Comparison of ENCODE assay signal across 15 cellular contexts in the genomic region with DNA sequence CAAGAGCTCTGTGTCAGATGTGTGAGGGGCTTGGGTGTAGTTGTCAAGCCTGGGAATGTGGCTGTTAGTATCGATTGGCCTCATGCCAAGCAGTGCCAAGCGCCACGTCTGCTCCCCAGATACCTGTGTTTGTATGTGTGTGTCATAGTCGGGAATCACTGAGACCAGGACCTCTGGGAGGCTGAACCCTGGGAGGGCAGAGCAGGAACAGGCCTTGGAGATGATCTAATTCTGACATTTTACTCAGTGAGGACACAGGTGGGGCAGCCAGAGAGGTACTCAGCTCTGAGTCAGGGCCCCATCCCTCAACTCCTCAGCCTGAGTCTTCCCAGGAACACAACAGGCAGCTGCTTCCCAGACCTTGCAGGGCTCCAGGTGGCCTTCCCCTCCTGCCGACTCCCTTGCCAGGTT. TPM values are rescaled to one million over a fixed set of nuclear protein-coding genes. Genes with fewer than 3 reads are reported as not detected.
DNase-seq lines count a peak whose midpoint lies in the region; ATAC-seq, FAIRE-seq and TF ChIP-seq lines count a peak whose summit lies in the region.
"Had no signal": no experiment of that assay in that cellular context is flagged by ENCODE, and none has a peak within 500 bp of the region (broad histone marks: within the 10 kb centered on the region; RNA-seq: fewer than 3 reads in every experiment).

No MANE protein-coding gene starts in this region.

- H3K4me3 ChIP-seq in astrocyte (ENCODE audit: insufficient read depth, low read depth, low read length) (no peak overlapping the region), mucosa of descending colon (no peak overlapping the region), gastrocnemius medialis (no peak overlapping the region)
- H3K4me3 ChIP-seq: suprapubic skin had no signal

- no peaks in the 10 kb centered on the region for H3K9me3 ChIP-seq in CD4-positive, alpha-beta T cell (ENCODE audit: control insufficient read depth, low read length)
- no peaks in the 10 kb centered on the region for H3K9me3 ChIP-seq in astrocyte (ENCODE audit: insufficient read depth, low read depth, low read length)
- H3K9me3 ChIP-seq in mucosa of descending colon, result no peaks in the 10 kb centered on the region
- no peaks in the 10 kb centered on the region for H3K9me3 ChIP-seq in gastrocnemius medialis
- H3K9me3 ChIP-seq: suprapubic skin had no signal

- in situ Hi-C loops in gastrocnemius medialis (cut with MboI; ENCODE audit: low sequenced_read_pairs in 4 of 4), result no loop called here

- peaks cover 19% of the 10 kb centered on the region for H3K36me3 Mint-ChIP-seq in CD4-positive, alpha-beta T cell (ENCODE audit: low read depth)
- H3K36me3 Mint-ChIP-seq in astrocyte (ENCODE audit: low read depth, unreplicated experiment), result peaks cover 10% of the 10 kb centered on the region

- TF ChIP-seq CTCF in CD4-positive, alpha-beta T cell (IDR thresholded peaks at IDR 0.05), result no peak
- TF ChIP-seq CTCF in astrocyte (IDR thresholded peaks at IDR 0.05; ENCODE audit: insufficient read depth, low read depth, low read length), result no peak
- TF ChIP-seq CTCF in mucosa of descending colon (IDR thresholded peaks at IDR 0.05), result no peak
- no peak for TF ChIP-seq CTCF in gastrocnemius medialis (IDR thresholded peaks at IDR 0.05 in 4 of 5, conservative IDR thresholded peaks at IDR 0.05 in 1 of 5)

- no peaks in the 10 kb centered on the region for H3K27me3 ChIP-seq in CD4-positive, alpha-beta T cell (ENCODE audit: control insufficient read depth, insufficient read depth, low read length)
- H3K27me3 ChIP-seq in astrocyte (ENCODE audit: insufficient read depth, low read length) (no peaks in the 10 kb centered on the region), gastrocnemius medialis (no peaks in the 10 kb centered on the region)
- H3K27me3 ChIP-seq: suprapubic skin had no signal

- peaks cover 44% of the 10 kb centered on the region for H4K20me1 ChIP-seq in astrocyte (ENCODE audit: insufficient read depth, low read length)

- no peak for TF ChIP-seq POLR2A in gastrocnemius medialis (IDR thresholded peaks at IDR 0.05)

- H3K36me3 ChIP-seq in astrocyte (ENCODE audit: insufficient read depth, low read length) (peaks cover 2% of the 10 kb centered on the region), mucosa of descending colon (ENCODE audit: low read depth) (no peaks in the 10 kb centered on the region), gastrocnemius medialis (no peaks in the 10 kb centered on the region)

- POLR2A ChIA-PET in CD4-positive, alpha-beta T cell (lab: Charles Lee), result no interaction called here

- H3K4me3 Mint-ChIP-seq in CD4-positive, alpha-beta T cell, result no peak overlapping the region
- no peak overlapping the region for H3K4me3 Mint-ChIP-seq in astrocyte (ENCODE audit: unreplicated experiment)

- H3K27ac Mint-ChIP-seq in CD4-positive, alpha-beta T cell, result peak overlapping the region; percentile 69
- no peak overlapping the region for H3K27ac Mint-ChIP-seq in astrocyte (ENCODE audit: unreplicated experiment)
- H3K27ac Mint-ChIP-seq: progenitor cell of endocrine pancreas had no signal

- H3K27me3 Mint-ChIP-seq in CD4-positive, alpha-beta T cell, result no peaks in the 10 kb centered on the region
- peaks cover 6% of the 10 kb centered on the region for H3K27me3 Mint-ChIP-seq in astrocyte (ENCODE audit: low read depth, unreplicated experiment)
- H3K27me3 Mint-ChIP-seq: progenitor cell of endocrine pancreas had no signal

- no peak for DNase-seq in CD4-positive, alpha-beta T cell
- peak; percentile 89 for DNase-seq in HPDE6-E6E7 (ENCODE audit: extremely low spot score)
- peak; percentile 29 for DNase-seq in astrocyte (ENCODE audit: low read depth)
- DNase-seq in mucosa of descending colon, result peak in 2 of 3 donors; percentile 38 to 57
- DNase-seq in gastrocnemius medialis, result no peak
- no peak for DNase-seq in NOMO-1 treated with DMSO at 0.1 percent for 48 hours (lab: John Stamatoyannopoulos, UW; ENCODE audit: unreplicated experiment)
- no peak for DNase-seq in hippocampal formation (lab: John Stamatoyannopoulos, UW)
- DNase-seq: C1 segment of cervical spinal cord, NCI-H1436 treated with DMSO at 0.1 percent for 48 hours, SHP77 treated with DMSO at 0.1 percent for 48 hours had no signal

- ATAC-seq in CD4-positive, alpha-beta T cell (ENCODE audit: poor library complexity), result no peak
- peak; percentile 80 for ATAC-seq in mucosa of descending colon
- no peak for ATAC-seq in gastrocnemius medialis
- no peak for ATAC-seq in GM21381 (IDR thresholded peaks at IDR 0.05; ENCODE audit: unreplicated experiment)

- peaks cover 14% of the 10 kb centered on the region for H3K4me1 ChIP-seq in astrocyte (ENCODE audit: insufficient read depth, low read length)
- H3K4me1 ChIP-seq in mucosa of descending colon (ENCODE audit: low read depth), result no peaks in the 10 kb centered on the region
- H3K4me1 ChIP-seq in gastrocnemius medialis, result peaks cover 6 to 16% of the 10 kb centered on the region in 2 donors
- H3K4me1 ChIP-seq: suprapubic skin had no signal

- no peak overlapping the region for H3K4me2 ChIP-seq in astrocyte (ENCODE audit: low read length)

- FAIRE-seq in astrocyte (lab: Jason Lieb, UNC), result no peak
- FAIRE-seq: colon had no signal

- no peak overlapping the region for H2AFZ ChIP-seq in astrocyte (ENCODE audit: low read depth, low read length)

- intact Hi-C loops in CD4-positive, alpha-beta T cell (cut with DNase I, micrococcal nuclease), result no loop called here
- intact Hi-C loops in mucosa of descending colon (cut with DNase I, micrococcal nuclease), result no loop called here
- intact Hi-C loops in gastrocnemius medialis (cut with DNase I; ENCODE audit: low total_unique reads), result no loop called here

- H3K4me1 Mint-ChIP-seq in CD4-positive, alpha-beta T cell (ENCODE audit: low read depth), result peaks cover 13% of the 10 kb centered on the region
- H3K4me1 Mint-ChIP-seq in astrocyte (ENCODE audit: low read depth, unreplicated experiment), result peaks cover 15% of the 10 kb centered on the region

- H3K79me2 ChIP-seq in astrocyte (ENCODE audit: insufficient read depth, low read length), result peaks cover 32% of the 10 kb centered on the region

- H3K9ac ChIP-seq in astrocyte (ENCODE audit: low read length), result peak overlapping the region; percentile 7

- no peak overlapping the region for H3K27ac ChIP-seq in CD4-positive, alpha-beta T cell (ENCODE audit: low read depth, low read length)
- H3K27ac ChIP-seq in astrocyte (ENCODE audit: low read depth, low read length) (no peak overlapping the region), gastrocnemius medialis (no peak overlapping the region)
- H3K27ac ChIP-seq: HL-60, suprapubic skin had no signal

- CTCF ChIA-PET in CD4-positive, alpha-beta T cell (lab: Charles Lee), result no interaction called here

- H3K9me3 Mint-ChIP-seq in CD4-positive, alpha-beta T cell, result no peaks in the 10 kb centered on the region
- H3K9me3 Mint-ChIP-seq in astrocyte (ENCODE audit: unreplicated experiment), result peaks cover 2% of the 10 kb centered on the region

RNA-seq across cellular contexts. Expression of a gene that starts 51.2 kb away (rescaled TPM):
- total RNA-seq in CD4-positive, alpha-beta T cell, result 1 to 10 TPM; 1.6 to 1.7 TPM
- total RNA-seq in astrocyte, result 2.9 and 3.1 TPM in 2 replicates
- 1 to 10 TPM; 4.1 to 5.0 (median 4.4) TPM for total RNA-seq in mucosa of descending colon
- 10 to 100 TPM in 1 of 4 donors, 1 to 10 TPM in 3; 2.5 to 10.5 (median 5.9) TPM for total RNA-seq in gastrocnemius medialis

RNA-seq across cellular contexts. Expression of a gene that starts 58.5 kb away (rescaled TPM):
- 10 to 100 TPM; 34.1 to 37.0 TPM for total RNA-seq in CD4-positive, alpha-beta T cell
- total RNA-seq in astrocyte, result 9.9 and 11.3 TPM in 2 replicates
- 10 to 100 TPM; 44.4 to 66.7 (median 65.6) TPM for total RNA-seq in mucosa of descending colon
- total RNA-seq in gastrocnemius medialis, result 10 to 100 TPM in 3 of 4 donors, 1 to 10 TPM in 1; 6.3 to 16.7 (median 12.0) TPM

Comparison
In these comparisons a context has a peak if more than half of its experiments do, and no peak if none do; other contexts are left out.
1. DNase-seq: peak in HPDE6-E6E7 (single experiment), astrocyte (single experiment) and mucosa of descending colon (2 of 3); none in CD4-positive, alpha-beta T cell (0 of 10), gastrocnemius medialis (0 of 2), NOMO-1 treated with DMSO at 0.1 percent for 48 hours (single experiment) and hippocampal formation (0 of 2).